20 cellular contexts compared by ENCODE assay signal in genomic region chr1:76547916-76548315, GRCh38.
DNase-seq lines count a peak whose midpoint lies in the region; ATAC-seq, FAIRE-seq and TF ChIP-seq lines count a peak whose summit lies in the region.
"Had no signal": no experiment of that assay in that cellular context is flagged by ENCODE, and none has a peak within 500 bp of the region (broad histone marks: within the 10 kb centered on the region; RNA-seq: fewer than 3 reads in every experiment).

No MANE protein-coding gene starts in this region.

- CTCF ChIA-PET in HepG2 (lab: Yijun Ruan, JAX; ENCODE audit: low intra/inter-chr PET ratio, low total read pairs), result no interaction called here

- H3K27me3 ChIP-seq in HepG2 (ENCODE audit: control insufficient read depth in 1 of 2, insufficient read depth in 2 of 2, low read length in 2 of 2), result no peaks in the 10 kb centered on the region; a peak in 1 of 5 replicates
- H3K27me3 ChIP-seq in right lobe of liver, result no peaks in the 10 kb centered on the region
- no peaks in the 10 kb centered on the region for H3K27me3 ChIP-seq in tibial nerve
- H3K27me3 ChIP-seq: upper lobe of left lung had no signal

- H3K4me1 ChIP-seq in HepG2 (ENCODE audit: insufficient read depth, low read length), result no peaks in the 10 kb centered on the region
- no peaks in the 10 kb centered on the region for H3K4me1 ChIP-seq in right lobe of liver
- no peaks in the 10 kb centered on the region for H3K4me1 ChIP-seq in tibial nerve
- H3K4me1 ChIP-seq: upper lobe of left lung had no signal

- no peak for TF ChIP-seq POLR2A in HepG2 (IDR thresholded peaks at IDR 0.05; ENCODE audit: insufficient read depth in 1 of 2, low read depth in 2 of 2, low read length in 2 of 2)
- TF ChIP-seq POLR2A in right lobe of liver (IDR thresholded peaks at IDR 0.05), result no peak
- TF ChIP-seq POLR2A in tibial nerve (IDR thresholded peaks at IDR 0.05), result no peak

- no peak overlapping the region for H2AFZ ChIP-seq in HepG2 (ENCODE audit: low read length)

- in situ Hi-C loops in HepG2 (cut with HindIII; ENCODE audit: extremely low pct_ligation_motif_present, low pct_unique_long_range_greater_than_20kb), result no loop called here

- no peak overlapping the region for H3K4me3 ChIP-seq in HepG2 (replicated peaks in 1 of 3; ENCODE audit: insufficient read depth in 1 of 3, low read depth in 2 of 3, low read length in 3 of 3)
- no peak overlapping the region for H3K4me3 ChIP-seq in right lobe of liver
- no peak overlapping the region for H3K4me3 ChIP-seq in tibial nerve
- H3K4me3 ChIP-seq: K562, upper lobe of left lung had no signal

- H3K79me2 ChIP-seq in HepG2 (ENCODE audit: insufficient read depth, low read length), result no peaks in the 10 kb centered on the region

- H3K4me2 ChIP-seq in HepG2 (ENCODE audit: low read depth, low read length), result no peak overlapping the region

- H3K27ac ChIP-seq in HepG2 (ENCODE audit: extremely low read length, insufficient read depth, low read length) (no peak overlapping the region), right lobe of liver (no peak overlapping the region), tibial nerve (no peak overlapping the region)
- H3K27ac ChIP-seq: C4-2B, HL-60, RWPE1, upper lobe of left lung had no signal

- H3K9ac ChIP-seq in HepG2 (ENCODE audit: insufficient read depth, low read depth, low read length), result no peak overlapping the region

- H4K20me1 ChIP-seq in HepG2 (ENCODE audit: insufficient read depth, low read length), result no peaks in the 10 kb centered on the region

- DNase-seq in HepG2 (ENCODE audit: low spot score) (no peak), right lobe of liver (no peak), OCI-M1 (lab: John Stamatoyannopoulos, UW) (peak; percentile 29), iPS-NIHi7 (ENCODE audit: extremely low spot score) (peak; percentile 64), SKM-1 treated with dmso at 0.1 percent for 144 hours (lab: John Stamatoyannopoulos, UW; ENCODE audit: unreplicated experiment) (no peak), tibial nerve (ENCODE audit: low spot score in 2 of 2) (no peak)
- DNase-seq: activated CD4-positive, alpha-beta memory T cell treated with anti-CD3 and anti-CD28 coated beads for 36 hours; activated naive CD4-positive, alpha-beta T cell treated with anti-CD3 and anti-CD28 coated beads, Interleukin-2, amount 50 U/mL, for 16 hours; activated T-cell treated with anti-CD3 and anti-CD28 coated beads, Interleukin-2, amount 50 U/mL, for 24 hours; HCEC 1CT; stimulated activated CD4-positive, alpha-beta T cell treated with anti-CD3 and anti-CD28 coated beads, Interleukin-2, amount 100 ng/mL, for 24 hours; T-cell; upper lobe of left lung had no signal

- BruUV-seq in HepG2 (replicated peaks; lab: Mats Ljungman, UMichigan), result no TSS peak

- TF ChIP-seq CTCF in HepG2 (CRISPR knock-in tag; IDR thresholded peaks at IDR 0.05) (no peak), right lobe of liver (IDR thresholded peaks at IDR 0.05) (no peak), tibial nerve (IDR thresholded peaks at IDR 0.05) (no peak)

- H3K36me3 ChIP-seq in HepG2 (replicated peaks in 1 of 2; ENCODE audit: control insufficient read depth in 1 of 2, insufficient read depth in 2 of 2, low read length in 2 of 2) (no peaks in the 10 kb centered on the region), right lobe of liver (no peaks in the 10 kb centered on the region), tibial nerve (no peaks in the 10 kb centered on the region)
- H3K36me3 ChIP-seq: upper lobe of left lung had no signal

- intact Hi-C loops in HepG2 (cut with micrococcal nuclease; ENCODE audit: unreplicated experiment), result no loop called here
- intact Hi-C loops in right lobe of liver (cut with DNase I), result no loop called here

- POLR2A ChIA-PET in HepG2 (lab: Yijun Ruan, JAX), result no interaction called here

- no peak for FAIRE-seq in HepG2 (lab: Jason Lieb, UNC)
- FAIRE-seq: astrocyte, K562 had no signal

- peaks cover 13% of the 10 kb centered on the region; the same call in 1 of the 2 replicates for H3K9me3 ChIP-seq in HepG2 (ENCODE audit: low read length)
- H3K9me3 ChIP-seq in right lobe of liver, result no peaks in the 10 kb centered on the region
- no peaks in the 10 kb centered on the region for H3K9me3 ChIP-seq in tibial nerve
- H3K9me3 ChIP-seq: upper lobe of left lung had no signal

- no peak for TF ChIP-seq EP300 in HepG2 (IDR thresholded peaks at IDR 0.05; ENCODE audit: low read depth in 2 of 2, low read length in 2 of 2)
- TF ChIP-seq EP300 in HepG2 (CRISPR knock-in tag; IDR thresholded peaks at IDR 0.05; ENCODE audit: borderline replicate concordance), result no peak
- no peak for TF ChIP-seq EP300 in tibial nerve (IDR thresholded peaks at IDR 0.05)

- ATAC-seq in HepG2 (peak; percentile 69), right lobe of liver (no peak), GM18517 (IDR thresholded peaks at IDR 0.05; ENCODE audit: unreplicated experiment) (no peak), HG02970 (IDR thresholded peaks at IDR 0.05; ENCODE audit: low FRiP score, unreplicated experiment) (no peak)
- ATAC-seq: K562, T-cell had no signal

- no peak for TF ChIP-seq RAD21 in HepG2 (CRISPR knock-in tag; IDR thresholded peaks at IDR 0.05)

TF ChIP-seq in HepG2, 621 proteins besides CTCF, POLR2A, EP300 and RAD21:
- no peak for TF ChIP-seq TBX2 (CRISPR knock-in tag; IDR thresholded peaks at IDR 0.05; ENCODE audit: borderline replicate concordance)
- no peak for TF ChIP-seq PRMT3 (CRISPR knock-in tag; IDR thresholded peaks at IDR 0.05; ENCODE audit: borderline replicate concordance, low read depth)
- no peak for TF ChIP-seq KLF15 (CRISPR knock-in tag; IDR thresholded peaks at IDR 0.05; ENCODE audit: borderline replicate concordance)
- TF ChIP-seq BCL6 (CRISPR knock-in tag; IDR thresholded peaks at IDR 0.05), result no peak
- TF ChIP-seq PHF20 (CRISPR knock-in tag; IDR thresholded peaks at IDR 0.05), result no peak
- no peak for TF ChIP-seq MXI1 (IDR thresholded peaks at IDR 0.05; ENCODE audit: borderline replicate concordance, low read depth, low read length)
- TF ChIP-seq TSC22D2 (CRISPR knock-in tag; IDR thresholded peaks at IDR 0.05; ENCODE audit: borderline replicate concordance), result no peak

Comparison
In these comparisons a context has a peak if more than half of its experiments do, and no peak if none do; other contexts are left out.
1. DNase-seq: peak in OCI-M1 (single experiment) and iPS-NIHi7 (single experiment); none in HepG2 (single experiment), right lobe of liver (0 of 3), SKM-1 treated with dmso at 0.1 percent for 144 hours (single experiment) and tibial nerve (0 of 2).